In genomic region chr15:90038639-90039095, GRCh38 we compare ENCODE assay signal across 10 cellular contexts. TPM values are rescaled to one million over a fixed set of nuclear protein-coding genes. Genes with fewer than 3 reads are reported as not detected.
DNase-seq lines count a peak whose midpoint lies in the region; ATAC-seq, FAIRE-seq and TF ChIP-seq lines count a peak whose summit lies in the region.
"Had no signal": no experiment of that assay in that cellular context is flagged by ENCODE, and none has a peak within 500 bp of the region (broad histone marks: within the 10 kb centered on the region; RNA-seq: fewer than 3 reads in every experiment).

No MANE protein-coding gene starts in this region.

- peak overlapping the region; percentile 7 for H3K27ac ChIP-seq in RWPE2 (ENCODE audit: poor library complexity, severe bottlenecking)
- peak overlapping the region; percentile 10 for H3K27ac ChIP-seq in keratinocyte (ENCODE audit: control insufficient read depth, insufficient read depth, low read length)

- H4K20me1 ChIP-seq in keratinocyte (ENCODE audit: control insufficient read depth, extremely low read depth, insufficient read depth, low read length), result no peaks in the 10 kb centered on the region

- no peaks in the 10 kb centered on the region for H3K9me3 Mint-ChIP-seq in activated naive CD4-positive, alpha-beta T cell treated with anti-CD3 and anti-CD28 coated beads for 36 hours
- no peaks in the 10 kb centered on the region for H3K9me3 Mint-ChIP-seq in stimulated activated naive CD8-positive, alpha-beta T cell treated with anti-CD3 and anti-CD28 coated beads, Interleukin-15, amount 100 ng/mL, for 72 hours

- H3K9me1 ChIP-seq in keratinocyte (ENCODE audit: control insufficient read depth, extremely low read depth, insufficient read depth, low read length), result peaks cover 4% of the 10 kb centered on the region

- peaks cover 5% of the 10 kb centered on the region for H3K36me3 Mint-ChIP-seq in activated naive CD4-positive, alpha-beta T cell treated with anti-CD3 and anti-CD28 coated beads for 36 hours (ENCODE audit: low read depth)

- CTCF ChIA-PET in activated naive CD4-positive, alpha-beta T cell treated with anti-CD3 and anti-CD28 coated beads for 36 hours (lab: Charles Lee), result no interaction called here

- H3K27ac Mint-ChIP-seq in activated naive CD4-positive, alpha-beta T cell treated with anti-CD3 and anti-CD28 coated beads for 36 hours, result peak overlapping the region; percentile 92
- peak overlapping the region; percentile 84 to 97 for H3K27ac Mint-ChIP-seq in stimulated activated naive CD8-positive, alpha-beta T cell treated with anti-CD3 and anti-CD28 coated beads, Interleukin-15, amount 100 ng/mL, for 72 hours

- H3K27me3 Mint-ChIP-seq in activated naive CD4-positive, alpha-beta T cell treated with anti-CD3 and anti-CD28 coated beads for 36 hours (ENCODE audit: low read depth), result no peaks in the 10 kb centered on the region
- no peaks in the 10 kb centered on the region for H3K27me3 Mint-ChIP-seq in stimulated activated naive CD8-positive, alpha-beta T cell treated with anti-CD3 and anti-CD28 coated beads, Interleukin-15, amount 100 ng/mL, for 72 hours

- no peak overlapping the region for H3K4me3 Mint-ChIP-seq in activated naive CD4-positive, alpha-beta T cell treated with anti-CD3 and anti-CD28 coated beads for 36 hours
- peak overlapping the region; percentile 74 to 75 for H3K4me3 Mint-ChIP-seq in stimulated activated naive CD8-positive, alpha-beta T cell treated with anti-CD3 and anti-CD28 coated beads, Interleukin-15, amount 100 ng/mL, for 72 hours

- FAIRE-seq in keratinocyte (lab: Jason Lieb, UNC), result no peak
- FAIRE-seq: frontal cortex had no signal

- H3K4me1 Mint-ChIP-seq in activated naive CD4-positive, alpha-beta T cell treated with anti-CD3 and anti-CD28 coated beads for 36 hours (ENCODE audit: low read depth), result peaks cover 64% of the 10 kb centered on the region
- peaks cover 71% of the 10 kb centered on the region for H3K4me1 Mint-ChIP-seq in stimulated activated naive CD8-positive, alpha-beta T cell treated with anti-CD3 and anti-CD28 coated beads, Interleukin-15, amount 100 ng/mL, for 72 hours

- dilution Hi-C loops in keratinocyte (cut with MboI; ENCODE audit: extremely low pct_ligation_motif_present, low sequenced_read_pairs), result no loop called here

- H3K4me3 ChIP-seq in RWPE2 (ENCODE audit: severe bottlenecking) (no peak overlapping the region), keratinocyte (ENCODE audit: control insufficient read depth in 2 of 3, extremely low read depth in 1 of 3, insufficient read depth in 2 of 3, low read depth in 1 of 3, low read length in 3 of 3) (no peak overlapping the region)

- H3K27me3 ChIP-seq in RWPE2 (ENCODE audit: insufficient read depth, poor library complexity, severe bottlenecking) (no peaks in the 10 kb centered on the region), keratinocyte (ENCODE audit: control insufficient read depth, extremely low read depth, insufficient read depth, low read length) (no peaks in the 10 kb centered on the region)

- no peak overlapping the region for H2AFZ ChIP-seq in keratinocyte (ENCODE audit: control insufficient read depth, low read length)

- H3K79me2 ChIP-seq in keratinocyte (ENCODE audit: control insufficient read depth, insufficient read depth, low read length), result peaks cover 19% of the 10 kb centered on the region

- H3K9ac ChIP-seq in keratinocyte (ENCODE audit: control insufficient read depth, extremely low read depth, insufficient read depth, low read length), result no peak overlapping the region

- no peaks in the 10 kb centered on the region for H3K36me3 ChIP-seq in RWPE2 (ENCODE audit: low read depth)
- H3K36me3 ChIP-seq in keratinocyte (ENCODE audit: control insufficient read depth in 2 of 2, extremely low read depth in 1 of 2, insufficient read depth in 2 of 2, low read length in 2 of 2), result peaks cover 4 to 6% of the 10 kb centered on the region in 2 experiments

- no peaks in the 10 kb centered on the region for H3K9me3 ChIP-seq in RWPE2 (ENCODE audit: severe bottlenecking)
- H3K9me3 ChIP-seq in keratinocyte (ENCODE audit: control insufficient read depth, low read depth, low read length), result no peaks in the 10 kb centered on the region

- TF ChIP-seq CTCF in RWPE2 (IDR thresholded peaks at IDR 0.05; ENCODE audit: poor library complexity, severe bottlenecking), result no peak
- TF ChIP-seq CTCF in keratinocyte (optimal IDR thresholded peaks at IDR 0.05 in 1 of 3, IDR thresholded peaks at IDR 0.05 in 1 of 3, conservative IDR thresholded peaks at IDR 0.05 in 1 of 3; ENCODE audit: extremely low read depth in 1 of 3, insufficient read depth in 2 of 3, low read length in 3 of 3), result no peak

- peaks cover 41% of the 10 kb centered on the region for H3K4me1 ChIP-seq in RWPE2 (ENCODE audit: insufficient read depth, poor library complexity, severe bottlenecking)
- H3K4me1 ChIP-seq in keratinocyte (ENCODE audit: control insufficient read depth, extremely low read depth, insufficient read depth, low read length), result peaks cover 38% of the 10 kb centered on the region

- no peak for DNase-seq in activated naive CD4-positive, alpha-beta T cell treated with anti-CD3 and anti-CD28 coated beads for 36 hours
- DNase-seq in activated naive CD4-positive, alpha-beta T cell (lab: John Stamatoyannopoulos, UW), result no peak
- DNase-seq in RWPE2 (ENCODE audit: low spot score) (peak; percentile 19), keratinocyte (ENCODE audit: low read depth, low spot score) (no peak), globus pallidus (ENCODE audit: low spot score) (no peak), NCI-H187 treated with DMSO at 0.1 percent for 48 hours (lab: John Stamatoyannopoulos, UW) (no peak)
- DNase-seq in stimulated activated naive CD8-positive, alpha-beta T cell treated with anti-CD3 and anti-CD28 coated beads, Interleukin-15, amount 100 ng/mL, for 72 hours, result peak in 1 of 2 donors; percentile 38
- DNase-seq: NCI-H2081 had no signal

- H3K4me2 ChIP-seq in keratinocyte (ENCODE audit: control insufficient read depth, extremely low read depth, insufficient read depth, low read depth, low read length), result no peak overlapping the region

- peak; percentile 4; the same call in 1 of the 3 replicates for ATAC-seq in RWPE2 (ENCODE audit: low read depth)
- peak; percentile 44 for ATAC-seq in stimulated activated naive CD8-positive, alpha-beta T cell treated with anti-CD3 and anti-CD28 coated beads, Interleukin-15, amount 100 ng/mL, for 72 hours
- ATAC-seq in GM18870 (IDR thresholded peaks at IDR 0.05; ENCODE audit: unreplicated experiment), result no peak

- intact Hi-C loops in activated naive CD4-positive, alpha-beta T cell treated with anti-CD3 and anti-CD28 coated beads for 36 hours (cut with micrococcal nuclease), result loop anchor here (1.0 to 5.0 kb wide), 5 partner anchors 21 to 194 kb away; partner anchors contain the start of genes AP3S2, CIB1 and GDPGP1

RNA-seq across cellular contexts. Expression of gene ZNF710, which starts 37.5 kb away (rescaled TPM):
- 10 to 100 TPM; 17.3 to 19.8 TPM for total RNA-seq in activated naive CD4-positive, alpha-beta T cell treated with anti-CD3 and anti-CD28 coated beads for 36 hours
- polyA plus RNA-seq in keratinocyte, result 3.9 to 5.4 TPM (median 4.5 TPM) in 3 replicates
- polyA plus RNA-seq in keratinocyte (2011; ENCODE audit: low read depth), result 4.9 TPM
- polyA plus RNA-seq in keratinocyte (2011; cell fraction: cytosol; rRNA removed), result 4.8 and 6.2 TPM in 2 replicates
- polyA plus RNA-seq in keratinocyte (2011; cell fraction: nucleus; rRNA removed), result 15.1 and 18.4 TPM in 2 replicates
- polyA plus RNA-seq in keratinocyte (2012; ENCODE audit: low replicate concordance), result 18.9 and 20.7 TPM in 2 replicates
- polyA minus RNA-seq in keratinocyte, result 11.3 to 32.5 TPM (median 11.8 TPM) in 3 replicates
- 12.9 TPM for polyA minus RNA-seq in keratinocyte (2011; cell fraction: cytosol; rRNA and poly(A)+ RNA removed)
- polyA minus RNA-seq in keratinocyte (2011; cell fraction: nucleus; rRNA and poly(A)+ RNA removed), result 9.6 and 13.2 TPM in 2 replicates
